In genomic region chr22:17120281-17120680, GRCh38 we compare ENCODE assay signal across 8 cellular contexts. TPM values are rescaled to one million over a fixed set of nuclear protein-coding genes. Genes with fewer than 3 reads are reported as not detected.
DNase-seq lines count a peak whose midpoint lies in the region; ATAC-seq and TF ChIP-seq lines count a peak whose summit lies in the region.

No MANE protein-coding gene starts in this region.

- H3K4me3 ChIP-seq in right cardiac atrium (ENCODE audit: low read length) (peak overlapping the region; percentile 62), skin epidermis (peak overlapping the region in 5 of 7 experiments; percentile 33 to 63 (median 57))

- H3K27ac ChIP-seq in right cardiac atrium (ENCODE audit: low read length) (no peak overlapping the region), skin epidermis (no peak overlapping the region)

- no peaks in the 10 kb centered on the region for H3K4me1 ChIP-seq in right cardiac atrium (ENCODE audit: control insufficient read depth, insufficient read depth, low read length)

- intact Hi-C loops in right cardiac atrium (cut with DNase I) = no loop called here

- ATAC-seq in right cardiac atrium (peak; percentile 10 to 49), GM21723 (IDR thresholded peaks at IDR 0.05; ENCODE audit: unreplicated experiment) (no peak), GM18861 (IDR thresholded peaks at IDR 0.05; ENCODE audit: unreplicated experiment) (no peak), HG03469 (IDR thresholded peaks at IDR 0.05; ENCODE audit: unreplicated experiment) (no peak)

- DNase-seq in Daoy (ENCODE audit: low read depth) (peak; percentile 64), right cardiac atrium (peak; percentile 69 to 89 (median 79))
- DNase-seq in activated naive CD4-positive, alpha-beta T cell treated with Interleukin-2 at 50 U/mL for 16 hours = peak; percentile 59

- WGBS in right cardiac atrium = 3% methylated on average over 45 of the region's 45 CpGs

- H3K9me3 ChIP-seq in right cardiac atrium (ENCODE audit: control insufficient read depth, low read length) = no peaks in the 10 kb centered on the region

- no peaks in the 10 kb centered on the region for H3K27me3 ChIP-seq in right cardiac atrium (ENCODE audit: control insufficient read depth, insufficient read depth)

TF ChIP-seq in PFSK-1, 5 proteins besides CTCF, POLR2A, EP300 and RAD21:
- TF ChIP-seq SIN3A (IDR thresholded peaks at IDR 0.05; ENCODE audit: borderline replicate concordance, insufficient read depth, low read length) (peak; percentile 83; the same call in 1 of the 2 replicates), FOXP2 (optimal IDR thresholded peaks at IDR 0.05; ENCODE audit: borderline replicate concordance, extremely low read depth, extremely low read length, insufficient read depth) (peak; percentile 31), TAF1 (IDR thresholded peaks at IDR 0.05; ENCODE audit: borderline replicate concordance, insufficient read depth, low read length) (no peak), REST (IDR thresholded peaks at IDR 0.05; ENCODE audit: insufficient read depth in 1 of 2, low read depth in 2 of 2, low read length in 2 of 2) (peak; percentile 94 to 97)

RNA-seq across cellular contexts. Expression of gene TMEM121B, which starts 0.9 kb away (rescaled TPM):
- total RNA-seq in Daoy (2014; rRNA removed; shearing (Covaris generic)) = 0.11 and 0.21 TPM in 2 replicates
- 0.61 TPM for polyA plus RNA-seq in PFSK-1 (2012; ENCODE audit: insufficient read length, low read depth)
- total RNA-seq in right cardiac atrium = 1 to 10 TPM in 3 of 4 donors, under 1 TPM in 1; 0.56 to 1.9 (median 1.1) TPM
- polyA plus RNA-seq in right cardiac atrium = 0.68 TPM

RNA-seq across cellular contexts. Expression of gene IL17RA, which starts 35.5 kb away (rescaled TPM):
- total RNA-seq in Daoy (2014; rRNA removed; shearing (Covaris generic)) = 1.8 and 3.3 TPM in 2 replicates
- 8.3 TPM for polyA plus RNA-seq in PFSK-1 (2012; ENCODE audit: insufficient read length, low read depth)
- 10 to 100 TPM in 3 of 4 donors, 1 to 10 TPM in 1; 8.7 to 13.4 (median 12.6) TPM for total RNA-seq in right cardiac atrium
- polyA plus RNA-seq in right cardiac atrium = 4.6 TPM

RNA-seq across cellular contexts. Expression of gene HDHD5, which starts 38.8 kb away (rescaled TPM):
- total RNA-seq in Daoy (2014; rRNA removed; shearing (Covaris generic)) = 51.1 and 60.6 TPM in 2 replicates
- 81.2 TPM for polyA plus RNA-seq in PFSK-1 (2012; ENCODE audit: insufficient read length, low read depth)
- total RNA-seq in right cardiac atrium = 10 to 100 TPM; 28.2 to 41.2 (median 35.9) TPM
- polyA plus RNA-seq in right cardiac atrium = 37.9 TPM

Comparison
In these comparisons a context has a peak if more than half of its experiments do, and no peak if none do; other contexts are left out.
1. ATAC-seq: peak in right cardiac atrium (2 of 2); none in GM21723 (single experiment), GM18861 (single experiment) and HG03469 (single experiment).
2. Peak in every context shown above with its lines, with median percentiles within 50 percentile points of each other: DNase-seq.